ENCODE assay signal across 8 cellular contexts in the genomic region with DNA sequence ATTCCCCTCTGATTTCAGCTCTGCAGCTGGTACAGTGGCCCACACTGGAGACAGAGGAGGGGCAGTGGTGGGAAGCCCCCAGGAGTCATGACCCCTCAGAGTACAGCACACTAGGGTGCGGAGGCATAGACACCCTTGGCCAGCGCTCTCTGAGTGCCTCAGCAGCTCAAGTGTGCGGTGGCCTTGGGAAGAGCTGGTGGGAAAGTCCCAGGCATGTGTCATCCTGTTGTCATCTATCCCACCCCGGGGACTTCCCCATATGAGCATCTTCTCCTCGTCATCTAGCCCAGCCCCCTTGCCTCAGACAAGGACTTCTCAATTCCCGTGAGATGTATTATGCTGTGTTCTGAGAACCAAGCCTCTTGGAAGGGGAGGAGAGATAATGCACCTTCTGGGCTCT. TPM values are rescaled to one million over a fixed set of nuclear protein-coding genes. Genes with fewer than 3 reads are reported as not detected.
A peak's percentile ranks its signal among the peaks of the same experiment; 100 is the strongest.
DNase-seq lines count a peak whose midpoint lies in the region; ATAC-seq and TF ChIP-seq lines count a peak whose summit lies in the region.

No MANE protein-coding gene starts in this region.

- peaks cover 18 to 31% (median 20%) of the 10 kb centered on the region in 4 donors for H3K4me1 Mint-ChIP-seq in CD4-positive, alpha-beta memory T cell

- H3K27ac ChIP-seq in CD4-positive, alpha-beta memory T cell (ENCODE audit: low read depth, low read length) = peak overlapping the region; percentile 29
- H3K27ac ChIP-seq in left ventricle myocardium inferior (replicated peaks) (peak overlapping the region; percentile 40), prostate gland (no peak overlapping the region)

- 61% methylated on average over 6 of the region's 6 CpGs for WGBS in prostate gland

- no peak for TF ChIP-seq POLR2A in prostate gland (IDR thresholded peaks at IDR 0.05)

- ATAC-seq in GM21390 (IDR thresholded peaks at IDR 0.05; ENCODE audit: unreplicated experiment) (peak; percentile 67), left lobe of liver (no peak)

- H3K4me1 ChIP-seq in CD4-positive, alpha-beta memory T cell (ENCODE audit: insufficient read depth, low read length) = peaks cover 20% of the 10 kb centered on the region
- H3K4me1 ChIP-seq in left ventricle myocardium inferior (no peaks in the 10 kb centered on the region), prostate gland (replicated peaks) (no peaks in the 10 kb centered on the region)

- H3K27me3 Mint-ChIP-seq in CD4-positive, alpha-beta memory T cell = no peaks in the 10 kb centered on the region

- no peak overlapping the region for H3K4me3 ChIP-seq in CD4-positive, alpha-beta memory T cell (ENCODE audit: low read length in 2 of 2)
- H3K4me3 ChIP-seq in left ventricle myocardium inferior (no peak overlapping the region), prostate gland (no peak overlapping the region)

- TF ChIP-seq CTCF in left ventricle myocardium inferior (IDR thresholded peaks at IDR 0.05; ENCODE audit: borderline replicate concordance) (no peak), prostate gland (IDR thresholded peaks at IDR 0.05) (no peak)

- no peaks in the 10 kb centered on the region for H3K27me3 ChIP-seq in CD4-positive, alpha-beta memory T cell (ENCODE audit: insufficient read depth, low read length)
- H3K27me3 ChIP-seq in left ventricle myocardium inferior (ENCODE audit: low read depth) (no peaks in the 10 kb centered on the region), prostate gland (replicated peaks; ENCODE audit: insufficient read depth) (no peaks in the 10 kb centered on the region)

- CTCF ChIA-PET in CD4-positive, alpha-beta memory T cell (lab: Charles Lee; ENCODE audit: partially characterized antibody) = interaction anchor here (1.1 to 3.4 kb wide), 4 partner anchors 11 to 17 kb away, joined by 4 to 17 read pairs (median 9); a partner anchor contains a TSS

- POLR2A ChIA-PET in CD4-positive, alpha-beta memory T cell (lab: Charles Lee; ENCODE audit: partially characterized antibody) = interaction anchor here (1.0 to 3.5 kb wide), 5 partner anchors 9 to 16 kb away, joined by 3 to 27 read pairs (median 7); no protein-coding TSS in a partner anchor

- intact Hi-C loops in CD4-positive, alpha-beta memory T cell (cut with micrococcal nuclease) = loop anchor here (1.0 kb wide), 2 partner anchors 14 to 45 kb away; no protein-coding TSS in a partner anchor
- intact Hi-C loops in left ventricle myocardium inferior (cut with micrococcal nuclease) = no loop called here
- intact Hi-C loops in prostate gland (cut with DNase I) = no loop called here

- no peaks in the 10 kb centered on the region for H3K36me3 ChIP-seq in CD4-positive, alpha-beta memory T cell (ENCODE audit: insufficient read depth, low read length)
- no peaks in the 10 kb centered on the region for H3K36me3 ChIP-seq in left ventricle myocardium inferior
- no peaks in the 10 kb centered on the region for H3K36me3 ChIP-seq in prostate gland

- H3K36me3 Mint-ChIP-seq in CD4-positive, alpha-beta memory T cell = no peaks in the 10 kb centered on the region

- peak overlapping the region; percentile 76 to 95 (median 89) for H3K27ac Mint-ChIP-seq in CD4-positive, alpha-beta memory T cell

- DNase-seq in CD4-positive, alpha-beta memory T cell = peak; percentile 54 to 93 (median 65)
- DNase-seq in M059J (ENCODE audit: low read depth) (peak; percentile 91), left ventricle myocardium inferior (no peak), left lobe of liver (ENCODE audit: low spot score) (no peak), prostate gland (ENCODE audit: low spot score) (no peak)
- DNase-seq in activated CD8-positive, alpha-beta memory T cell treated with anti-CD3 and anti-CD28 coated beads, Interleukin-2, amount 50 U/mL, for 48 hours = peak; percentile 86
- DNase-seq in stimulated activated CD8-positive, alpha-beta memory T cell treated with anti-CD3 and anti-CD28 coated beads, Interleukin-2, amount 100 ng/mL, for 48 hours (ENCODE audit: low read depth in 2 of 2) = peak; percentile 68 to 76

- peak overlapping the region in 6 of 8 donors; percentile 21 to 67 (median 42) for H3K4me3 Mint-ChIP-seq in CD4-positive, alpha-beta memory T cell

- H3K9me3 Mint-ChIP-seq in CD4-positive, alpha-beta memory T cell = peaks cover 0 to 4% (median 0%) of the 10 kb centered on the region in 8 donors

- no peaks in the 10 kb centered on the region for H3K9me3 ChIP-seq in CD4-positive, alpha-beta memory T cell (ENCODE audit: control insufficient read depth in 1 of 2, low read length in 2 of 2)
- H3K9me3 ChIP-seq in left ventricle myocardium inferior (replicated peaks) (peaks cover 3% of the 10 kb centered on the region), prostate gland (no peaks in the 10 kb centered on the region)

RNA-seq across cellular contexts. Expression of a gene that starts 15.6 kb away (rescaled TPM):
- total RNA-seq in CD4-positive, alpha-beta memory T cell = 10 to 100 TPM; 26.3 to 33.7 TPM
- 10 to 100 TPM; 10.6 to 13.1 TPM for polyA plus RNA-seq in CD4-positive, alpha-beta memory T cell
- total RNA-seq in M059J (2014; rRNA removed; shearing (Covaris generic)) = 36.5 and 50.7 TPM in 2 replicates
- total RNA-seq in left ventricle myocardium inferior (150 TPM), left lobe of liver (93.4 TPM), prostate gland (10 to 100 TPM; 30.6 to 69.1 TPM)

Comparison
In these comparisons a context has a peak if more than half of its experiments do, and no peak if none do; other contexts are left out.
1. DNase-seq: peak in CD4-positive, alpha-beta memory T cell (5 of 5), M059J (single experiment), activated CD8-positive, alpha-beta memory T cell treated with anti-CD3 and anti-CD28 coated beads, Interleukin-2, amount 50 U/mL, for 48 hours (single experiment) and stimulated activated CD8-positive, alpha-beta memory T cell treated with anti-CD3 and anti-CD28 coated beads, Interleukin-2, amount 100 ng/mL, for 48 hours (2 of 2); none in left ventricle myocardium inferior (single experiment), left lobe of liver (single experiment) and prostate gland (single experiment).
2. H3K27ac ChIP-seq: peak in CD4-positive, alpha-beta memory T cell (single experiment) and left ventricle myocardium inferior (single experiment); none in prostate gland (0 of 2).